ENCODE assay signal across 13 cellular contexts in the genomic region with DNA sequence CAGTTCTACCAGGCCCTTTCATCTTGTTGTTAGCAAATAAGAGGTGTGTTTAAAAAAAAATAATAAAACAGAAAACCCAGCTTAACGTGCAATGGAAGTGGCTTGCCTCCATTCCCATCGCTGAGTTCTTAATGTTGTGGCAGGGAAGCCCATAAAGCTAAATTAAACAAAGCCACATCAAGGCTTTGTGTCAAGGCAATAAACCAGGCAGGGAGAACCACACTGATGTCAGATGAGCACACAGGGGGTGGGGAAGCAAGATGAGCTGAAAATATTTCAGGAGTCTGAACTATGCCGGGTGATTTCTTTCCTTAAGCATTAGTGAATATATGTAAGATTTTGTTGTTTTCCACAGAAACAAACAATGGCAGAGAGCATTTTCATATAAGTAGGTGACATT.
DNase-seq lines count a peak whose midpoint lies in the region; ATAC-seq, FAIRE-seq and TF ChIP-seq lines count a peak whose summit lies in the region.
"Had no signal": no experiment of that assay in that cellular context is flagged by ENCODE, and none has a peak within 500 bp of the region (broad histone marks: within the 10 kb centered on the region; RNA-seq: fewer than 3 reads in every experiment).

No MANE protein-coding gene starts in this region.

- TF ChIP-seq EP300 in esophagus muscularis mucosa (IDR thresholded peaks at IDR 0.05): no peak

- no peak overlapping the region for H3K27ac Mint-ChIP-seq in immature natural killer cell
- H3K27ac Mint-ChIP-seq: progenitor cell of endocrine pancreas, T-helper 17 cell had no signal

- H3K27me3 Mint-ChIP-seq in immature natural killer cell (ENCODE audit: low read depth in 3 of 3): no peaks in the 10 kb centered on the region
- H3K27me3 Mint-ChIP-seq: progenitor cell of endocrine pancreas had no signal

- no peak for TF ChIP-seq POLR2A in esophagus muscularis mucosa (IDR thresholded peaks at IDR 0.05; ENCODE audit: low read depth)

- DNase-seq in EH (ENCODE audit: low read depth) (peak; percentile 63), NCI-H146 (lab: John Stamatoyannopoulos, UW) (peak; percentile 63), pancreas (no peak), HTR-8/SVneo (ENCODE audit: insufficient read length, low spot score) (no peak), immature natural killer cell (no peak), esophagus muscularis mucosa (ENCODE audit: extremely low spot score) (no peak)
- DNase-seq: kidney; NK-92 treated with Interleukin-12 subunit alpha and Interleukin-12 subunit beta, amount 100 ng/mL, for 24 hours; T-helper 17 cell; testis had no signal

- H3K36me3 Mint-ChIP-seq in immature natural killer cell: no peaks in the 10 kb centered on the region

- H3K27ac ChIP-seq in cingulate gyrus (ENCODE audit: low read depth, low read length) (peak overlapping the region; percentile 41), pancreas (no peak overlapping the region), esophagus muscularis mucosa (replicated peaks in 1 of 4) (no peak overlapping the region)

- 63 to 65% methylated on average over 3 of the region's 3 CpGs for WGBS in pancreas, 2 donors
- 79% methylated on average over 3 of the region's 3 CpGs for WGBS in esophagus muscularis mucosa

- TF ChIP-seq CTCF in pancreas (IDR thresholded peaks at IDR 0.05): no peak
- TF ChIP-seq CTCF in esophagus muscularis mucosa (IDR thresholded peaks at IDR 0.05): no peak

- no peaks in the 10 kb centered on the region for H3K9me3 Mint-ChIP-seq in immature natural killer cell

- H3K4me1 ChIP-seq in pancreas: peaks cover 0 to 30% (median 10%) of the 10 kb centered on the region in 3 donors
- peaks cover 6 to 89% (median 71%) of the 10 kb centered on the region in 4 donors for H3K4me1 ChIP-seq in esophagus muscularis mucosa

- FAIRE-seq in pancreas (lab: Jason Lieb, UNC) (peak; percentile 61), HTR-8/SVneo (lab: Jason Lieb, UNC) (no peak)
- FAIRE-seq: kidney had no signal

- no peak overlapping the region for H3K4me3 Mint-ChIP-seq in immature natural killer cell

- intact Hi-C loops in pancreas (cut with DNase I) (no loop called here), esophagus muscularis mucosa (cut with DNase I) (loop anchor here (5.0 kb wide), 1 partner anchor 42 kb away; no protein-coding TSS in a partner anchor)

- no peaks in the 10 kb centered on the region for H3K27me3 ChIP-seq in pancreas
- H3K27me3 ChIP-seq in esophagus muscularis mucosa: no peaks in the 10 kb centered on the region
- H3K27me3 ChIP-seq: testis had no signal

- H3K9me3 ChIP-seq in pancreas (no peaks in the 10 kb centered on the region), esophagus muscularis mucosa (no peaks in the 10 kb centered on the region)
- H3K9me3 ChIP-seq: testis had no signal

- no peak overlapping the region for H3K4me3 ChIP-seq in pancreas
- no peak overlapping the region for H3K4me3 ChIP-seq in esophagus muscularis mucosa
- H3K4me3 ChIP-seq: testis had no signal

- peaks cover 25 to 32% of the 10 kb centered on the region in 2 donors for H3K4me1 Mint-ChIP-seq in immature natural killer cell

- no peaks in the 10 kb centered on the region for H3K36me3 ChIP-seq in pancreas
- H3K36me3 ChIP-seq in esophagus muscularis mucosa: no peaks in the 10 kb centered on the region

- ATAC-seq in pancreas: no peak
- ATAC-seq: esophagus mucosa, T-helper 17 cell had no signal

Comparison
In these comparisons a context has a peak if more than half of its experiments do, and no peak if none do; other contexts are left out.
1. DNase-seq: peak in EH (single experiment) and NCI-H146 (single experiment); none in pancreas (0 of 6), HTR-8/SVneo (single experiment), immature natural killer cell (0 of 3) and esophagus muscularis mucosa (single experiment).